In genomic region chr6:73258721-73259120, GRCh38 we compare ENCODE assay signal across 28 cellular contexts. TPM values are rescaled to one million over a fixed set of nuclear protein-coding genes. Genes with fewer than 3 reads are reported as not detected.
"Had no signal": no experiment of that assay in that cellular context is flagged by ENCODE, and none has a peak within 500 bp of the region (broad histone marks: within the 10 kb centered on the region; RNA-seq: fewer than 3 reads in every experiment).

No MANE protein-coding gene starts in this region.

- ATAC-seq: activated T-cell treated with anti-CD3 and anti-CD28 coated beads, Interleukin-2, amount 50 U/mL, for 72 hours; heart right ventricle; left lobe of liver; lower lobe of right lung; sciatic nerve; stimulated activated memory B cell treated with anti-CD40 and anti-IgM and Interleukin-4, amounts not matched to agents 10 μg/mL and 1 μg/mL and 100 μg/mL, for 72 hours had no signal

- H3K9me3 Mint-ChIP-seq: activated CD4-positive, alpha-beta memory T cell treated with anti-CD3 and anti-CD28 coated beads for 36 hours; activated naive CD4-positive, alpha-beta T cell treated with anti-CD3 and anti-CD28 coated beads for 36 hours; activated naive CD8-positive, alpha-beta T cell treated with anti-CD3 and anti-CD28 coated beads, Interleukin-2, amount 10 ng/mL, durations not matched to agents 7 days and 5 days; activated T-cell treated with anti-CD3 and anti-CD28 coated beads, Interleukin-2, amount 50 U/mL, for 72 hours; immature natural killer cell; naive B cell; neural crest cell; stimulated activated memory B cell treated with anti-CD40 and anti-IgM and Interleukin-4, amounts not matched to agents 10 μg/mL and 1 μg/mL and 100 μg/mL, for 72 hours had no signal

- H3K27ac Mint-ChIP-seq: activated CD4-positive, alpha-beta memory T cell treated with anti-CD3 and anti-CD28 coated beads for 36 hours; activated naive CD4-positive, alpha-beta T cell treated with anti-CD3 and anti-CD28 coated beads for 36 hours; activated naive CD8-positive, alpha-beta T cell treated with anti-CD3 and anti-CD28 coated beads, Interleukin-2, amount 10 ng/mL, durations not matched to agents 7 days and 5 days; activated T-cell treated with anti-CD3 and anti-CD28 coated beads, Interleukin-2, amount 50 U/mL, for 72 hours; immature natural killer cell; naive B cell; stimulated activated memory B cell treated with anti-CD40 and anti-IgM and Interleukin-4, amounts not matched to agents 10 μg/mL and 1 μg/mL and 100 μg/mL, for 72 hours had no signal

- FAIRE-seq: bronchial epithelial cell, small intestine had no signal

- DNase-seq: activated CD4-positive, alpha-beta memory T cell treated with anti-CD3 and anti-CD28 coated beads for 36 hours; activated CD4-positive, alpha-beta T cell treated with anti-CD3 and anti-CD28 coated beads for 48 hours; activated CD4-positive, CD25-positive, alpha-beta regulatory T cell; activated effector memory CD4-positive, alpha-beta T cell treated with Interleukin-2 at 50 U/mL for 16 hours; activated naive CD4-positive, alpha-beta T cell treated with anti-CD3 and anti-CD28 coated beads for 36 hours; activated naive CD8-positive, alpha-beta T cell treated with anti-CD3 and anti-CD28 coated beads, Interleukin-2, amount 10 ng/mL, durations not matched to agents 7 days and 5 days; activated T-cell treated with anti-CD3 and anti-CD28 coated beads, Interleukin-2, amount 50 U/mL, for 72 hours; amniotic stem cell; heart right ventricle; immature natural killer cell; lower lobe of right lung; naive B cell; occipital lobe; posterior cingulate gyrus; small intestine; stimulated activated CD4-positive, alpha-beta T cell treated with anti-CD3 and anti-CD28 coated beads, Interleukin-2, amount 100 ng/mL, for 24 hours; T-helper 9 cell; transverse colon; uterus had no signal

- H3K4me3 Mint-ChIP-seq: activated CD4-positive, alpha-beta memory T cell treated with anti-CD3 and anti-CD28 coated beads for 36 hours; activated naive CD4-positive, alpha-beta T cell treated with anti-CD3 and anti-CD28 coated beads for 36 hours; activated naive CD8-positive, alpha-beta T cell treated with anti-CD3 and anti-CD28 coated beads, Interleukin-2, amount 10 ng/mL, durations not matched to agents 7 days and 5 days; activated T-cell treated with anti-CD3 and anti-CD28 coated beads, Interleukin-2, amount 50 U/mL, for 72 hours; immature natural killer cell; naive B cell; neural crest cell; stimulated activated memory B cell treated with anti-CD40 and anti-IgM and Interleukin-4, amounts not matched to agents 10 μg/mL and 1 μg/mL and 100 μg/mL, for 72 hours had no signal

- H3K27me3 Mint-ChIP-seq: activated CD4-positive, alpha-beta memory T cell treated with anti-CD3 and anti-CD28 coated beads for 36 hours; activated naive CD8-positive, alpha-beta T cell treated with anti-CD3 and anti-CD28 coated beads, Interleukin-2, amount 10 ng/mL, durations not matched to agents 7 days and 5 days; naive B cell; stimulated activated memory B cell treated with anti-CD40 and anti-IgM and Interleukin-4, amounts not matched to agents 10 μg/mL and 1 μg/mL and 100 μg/mL, for 72 hours had no signal

- H3K4me3 ChIP-seq: coronary artery, heart right ventricle, lower lobe of right lung, transverse colon, uterus had no signal

RNA-seq across cellular contexts. Expression of gene KHDC1, which starts 4.3 kb away (rescaled TPM):
- total RNA-seq: left lobe of liver had no signal

RNA-seq across cellular contexts. Expression of gene KHDC1L, which starts 33.4 kb away (rescaled TPM):
- total RNA-seq: activated CD4-positive, alpha-beta memory T cell treated with anti-CD3 and anti-CD28 coated beads for 36 hours; activated naive CD4-positive, alpha-beta T cell treated with anti-CD3 and anti-CD28 coated beads for 36 hours; activated naive CD8-positive, alpha-beta T cell treated with anti-CD3 and anti-CD28 coated beads, Interleukin-2, amount 10 ng/mL, durations not matched to agents 7 days and 5 days; activated T-cell treated with anti-CD3 and anti-CD28 coated beads, Interleukin-2, amount 50 U/mL, for 72 hours; bronchial epithelial cell; heart right ventricle; kidney epithelial cell; left lobe of liver; lower lobe of right lung; mesenteric fat pad; mucosa of gallbladder; sciatic nerve; transverse colon had no signal
